In genomic region chr15:74311734-74312444, GRCh38 we compare ENCODE assay signal across 10 cellular contexts. TPM values are rescaled to one million over a fixed set of nuclear protein-coding genes. Genes with fewer than 3 reads are reported as not detected.
A peak's percentile ranks its signal among the peaks of the same experiment; 100 is the strongest.
DNase-seq lines count a peak whose midpoint lies in the region; ATAC-seq, FAIRE-seq and TF ChIP-seq lines count a peak whose summit lies in the region.
"Had no signal": no experiment of that assay in that cellular context is flagged by ENCODE, and none has a peak within 500 bp of the region (broad histone marks: within the 10 kb centered on the region; RNA-seq: fewer than 3 reads in every experiment).

No MANE protein-coding gene starts in this region.

- no peaks in the 10 kb centered on the region for H4K20me1 ChIP-seq in MM.1S (ENCODE audit: insufficient read depth, low read length)

- no peak for FAIRE-seq in H54 (lab: Jason Lieb, UNC)

- H3K79me2 ChIP-seq in MM.1S (ENCODE audit: low read length) = no peaks in the 10 kb centered on the region

- no peak for TF ChIP-seq POLR2A in H54 (IDR thresholded peaks at IDR 0.05; ENCODE audit: low read depth, low read length)

- no peaks in the 10 kb centered on the region for H3F3A ChIP-seq in MM.1S (ENCODE audit: insufficient read depth, low read length)

- H3K9me3 ChIP-seq in MM.1S (replicated peaks; ENCODE audit: insufficient read depth, low read length) (no peaks in the 10 kb centered on the region), aorta (ENCODE audit: control insufficient read depth, low read length) (no peaks in the 10 kb centered on the region)
- H3K9me3 ChIP-seq: ascending aorta had no signal

- H3K36me3 Mint-ChIP-seq in nephron (ENCODE audit: low read depth) = no peaks in the 10 kb centered on the region
- H3K36me3 Mint-ChIP-seq in activated T-helper 1 cell treated with anti-CD3 and anti-CD28 coated beads, Interleukin-12 subunit alpha, Interleukin-12 subunit beta, Interleukin-2, Interleukin-4 antibody, amounts not matched to agents 30 ng/mL and 10 ng/mL and 1 ng/mL, durations not matched to agents 14 hours and 24 hours and 36 hours (ENCODE audit: low read depth) = no peaks in the 10 kb centered on the region

- H3K27ac ChIP-seq in MM.1S (ENCODE audit: low read length) (no peak overlapping the region), aorta (ENCODE audit: low read depth in 1 of 2, low read length in 2 of 2) (no peak overlapping the region)
- H3K27ac ChIP-seq: ascending aorta had no signal

- H2AFZ ChIP-seq in MM.1S (ENCODE audit: low read length) = no peak overlapping the region

- H3K27me3 ChIP-seq in MM.1S (replicated peaks; ENCODE audit: insufficient read depth, low read length) (peaks cover 77% of the 10 kb centered on the region), aorta (ENCODE audit: control insufficient read depth in 1 of 2, insufficient read depth in 2 of 2, low read length in 1 of 2) (no peaks in the 10 kb centered on the region)
- H3K27me3 ChIP-seq: ascending aorta had no signal

- in situ Hi-C loops in astrocyte of the cerebellum (cut with HindIII; ENCODE audit: low sequenced_read_pairs) = loop anchor here (25.0 kb wide), 1 partner anchor 325 kb away; the partner anchor contains the start of genes PML and STOML1

- DNase-seq in GM10266 (ENCODE audit: extremely low spot score) (peak; percentile 45), MM.1S (peak; percentile 36), astrocyte of the cerebellum (ENCODE audit: low read depth) (no peak), H54 (ENCODE audit: insufficient read length, low spot score) (no peak), AG08396 (ENCODE audit: low spot score) (no peak), aorta (no peak)
- no peak for DNase-seq in activated T-helper 1 cell treated with anti-CD3 and anti-CD28 coated beads, Interleukin-12 subunit alpha, Interleukin-12 subunit beta, Interleukin-2, Interleukin-4 antibody, amounts not matched to agents 30 ng/mL and 10 ng/mL and 1 ng/mL, durations not matched to agents 14 hours and 24 hours and 36 hours (ENCODE audit: low spot score)

- no peaks in the 10 kb centered on the region for H3K36me3 ChIP-seq in MM.1S (replicated peaks; ENCODE audit: insufficient read depth, low read length)
- no peaks in the 10 kb centered on the region for H3K36me3 ChIP-seq in aorta (ENCODE audit: control insufficient read depth in 1 of 2, insufficient read depth in 2 of 2, low read length in 1 of 2)
- H3K36me3 ChIP-seq: ascending aorta had no signal

- 93 to 95% methylated on average over 13 of the region's 13 CpGs for WGBS in aorta, 2 donors

- H3K9me2 ChIP-seq in MM.1S (replicated peaks; ENCODE audit: insufficient read depth, low read length) = no peaks in the 10 kb centered on the region

- peaks cover 19% of the 10 kb centered on the region for H3K27me3 Mint-ChIP-seq in nephron (ENCODE audit: low read depth)
- H3K27me3 Mint-ChIP-seq in activated T-helper 1 cell treated with anti-CD3 and anti-CD28 coated beads, Interleukin-12 subunit alpha, Interleukin-12 subunit beta, Interleukin-2, Interleukin-4 antibody, amounts not matched to agents 30 ng/mL and 10 ng/mL and 1 ng/mL, durations not matched to agents 14 hours and 24 hours and 36 hours (ENCODE audit: insufficient read depth) = peaks cover 22% of the 10 kb centered on the region

- no peak overlapping the region for H3K4me3 Mint-ChIP-seq in nephron
- H3K4me3 Mint-ChIP-seq in activated T-helper 1 cell treated with anti-CD3 and anti-CD28 coated beads, Interleukin-12 subunit alpha, Interleukin-12 subunit beta, Interleukin-2, Interleukin-4 antibody, amounts not matched to agents 30 ng/mL and 10 ng/mL and 1 ng/mL, durations not matched to agents 14 hours and 24 hours and 36 hours = no peak overlapping the region

- peak overlapping the region; percentile 48 to 88 (median 59) for H3K27ac Mint-ChIP-seq in nephron
- no peak overlapping the region for H3K27ac Mint-ChIP-seq in activated T-helper 1 cell treated with anti-CD3 and anti-CD28 coated beads, Interleukin-12 subunit alpha, Interleukin-12 subunit beta, Interleukin-2, Interleukin-4 antibody, amounts not matched to agents 30 ng/mL and 10 ng/mL and 1 ng/mL, durations not matched to agents 14 hours and 24 hours and 36 hours

- H3K4me3 ChIP-seq in MM.1S (ENCODE audit: low read length) (no peak overlapping the region), astrocyte of the cerebellum (ENCODE audit: low read depth, low read length) (no peak overlapping the region), aorta (ENCODE audit: low read length in 2 of 2) (no peak overlapping the region)
- H3K4me3 ChIP-seq: ascending aorta had no signal

- peaks cover 76% of the 10 kb centered on the region for H3K4me1 Mint-ChIP-seq in nephron
- H3K4me1 Mint-ChIP-seq in activated T-helper 1 cell treated with anti-CD3 and anti-CD28 coated beads, Interleukin-12 subunit alpha, Interleukin-12 subunit beta, Interleukin-2, Interleukin-4 antibody, amounts not matched to agents 30 ng/mL and 10 ng/mL and 1 ng/mL, durations not matched to agents 14 hours and 24 hours and 36 hours (ENCODE audit: low read depth) = no peaks in the 10 kb centered on the region

- no peak for ATAC-seq in aorta (ENCODE audit: low FRiP score)

- peak; percentile 58 for TF ChIP-seq CTCF in GM10266 (IDR thresholded peaks at IDR 0.05; ENCODE audit: control insufficient read depth, insufficient read depth, low read depth, missing control alignments)
- peak; percentile 51 for TF ChIP-seq CTCF in MM.1S (IDR thresholded peaks at IDR 0.05; ENCODE audit: low read length)
- TF ChIP-seq CTCF in astrocyte of the cerebellum (IDR thresholded peaks at IDR 0.05; ENCODE audit: low read depth, low read length, missing control alignments) = peak; percentile 76
- peak; percentile 30 to 59 (median 40) for TF ChIP-seq CTCF in nephron (IDR thresholded peaks at IDR 0.05; ENCODE audit: unreplicated experiment in 3 of 3)

- H3K4me2 ChIP-seq in MM.1S (ENCODE audit: low read depth, low read length) = no peak overlapping the region

- intact Hi-C loops in activated T-helper 1 cell treated with anti-CD3 and anti-CD28 coated beads, Interleukin-12 subunit alpha, Interleukin-12 subunit beta, Interleukin-2, Interleukin-4 antibody, amounts not matched to agents 30 ng/mL and 10 ng/mL and 1 ng/mL, durations not matched to agents 14 hours and 24 hours and 36 hours (cut with micrococcal nuclease) = no loop called here
- intact Hi-C loops in aorta (cut with DNase I) = no loop called here

- H3K4me1 ChIP-seq in MM.1S (ENCODE audit: low read length) = no peaks in the 10 kb centered on the region
- H3K4me1 ChIP-seq in aorta (ENCODE audit: control insufficient read depth in 1 of 2, insufficient read depth in 2 of 2, low read length in 2 of 2) = peaks cover 0 to 2% of the 10 kb centered on the region in 2 donors

- H3K9me3 Mint-ChIP-seq in nephron = no peaks in the 10 kb centered on the region
- no peaks in the 10 kb centered on the region for H3K9me3 Mint-ChIP-seq in activated T-helper 1 cell treated with anti-CD3 and anti-CD28 coated beads, Interleukin-12 subunit alpha, Interleukin-12 subunit beta, Interleukin-2, Interleukin-4 antibody, amounts not matched to agents 30 ng/mL and 10 ng/mL and 1 ng/mL, durations not matched to agents 14 hours and 24 hours and 36 hours

- H3K9ac ChIP-seq in MM.1S (ENCODE audit: low read length) = no peak overlapping the region

RNA-seq across cellular contexts. Expression of gene CYP11A1, which starts 55.6 kb away (rescaled TPM):
- total RNA-seq in activated T-helper 1 cell treated with anti-CD3 and anti-CD28 coated beads, Interleukin-12 subunit alpha, Interleukin-12 subunit beta, Interleukin-2, Interleukin-4 antibody, amounts not matched to agents 30 ng/mL and 10 ng/mL and 1 ng/mL, durations not matched to agents 14 hours and 24 hours and 36 hours = not detected in 2 replicates
- total RNA-seq in aorta = 1 to 10 TPM; 1.3 to 1.5 TPM
- under 1 TPM in 1 of 2 donors, not detected in 1; 0.10 TPM for polyA plus RNA-seq in aorta
- total RNA-seq: pulmonary artery endothelial cell had no signal

Comparison
In these comparisons a context has a peak if more than half of its experiments do, and no peak if none do; other contexts are left out.
1. DNase-seq: peak in GM10266 (single experiment) and MM.1S (single experiment); none in astrocyte of the cerebellum (single experiment), H54 (single experiment), activated T-helper 1 cell treated with anti-CD3 and anti-CD28 coated beads, Interleukin-12 subunit alpha, Interleukin-12 subunit beta, Interleukin-2, Interleukin-4 antibody, amounts not matched to agents 30 ng/mL and 10 ng/mL and 1 ng/mL, durations not matched to agents 14 hours and 24 hours and 36 hours (single experiment), AG08396 (single experiment) and aorta (0 of 2).
2. Peak in every context shown above with its lines, with median percentiles within 50 percentile points of each other: CTCF ChIP-seq.